8 cellular contexts compared by ENCODE assay signal in genomic region chr5:64958757-64959391, GRCh38.
A peak's percentile ranks its signal among the peaks of the same experiment; 100 is the strongest.
DNase-seq lines count a peak whose midpoint lies in the region; ATAC-seq and TF ChIP-seq lines count a peak whose summit lies in the region.

No MANE protein-coding gene starts in this region.

- intact Hi-C loops in heart right ventricle (cut with DNase I): loop anchor here in 8 of 10 donors (2.0 to 10.0 kb wide), 6 partner anchors 143 to 524 kb away; partner anchors contain the start of gene ADAMTS6 (in 3 of the 8)
- intact Hi-C loops in Right ventricle myocardium inferior (cut with DNase I): loop anchor here (5.0 to 10.0 kb wide), 4 partner anchors 143 to 523 kb away; partner anchors contain the start of gene ADAMTS6
- intact Hi-C loops in upper lobe of right lung (cut with DNase I): no loop called here

- ATAC-seq in heart right ventricle (no peak), Right ventricle myocardium inferior (no peak), gastroesophageal sphincter (no peak), upper lobe of right lung (no peak)

- no peak overlapping the region for H3K27ac ChIP-seq in heart right ventricle
- H3K27ac ChIP-seq in gastroesophageal sphincter: no peak overlapping the region
- no peak overlapping the region for H3K27ac ChIP-seq in upper lobe of right lung

- no peak for TF ChIP-seq POLR2A in gastroesophageal sphincter (IDR thresholded peaks at IDR 0.05)

- DNase-seq in heart right ventricle: no peak
- no peak for DNase-seq in Right ventricle myocardium inferior (ENCODE audit: missing footprints)
- peak; percentile 70 for DNase-seq in RKO (ENCODE audit: low spot score)
- DNase-seq in upper lobe of right lung: no peak
- DNase-seq in HuH-7.5 (ENCODE audit: low spot score): no peak
- DNase-seq in HPDE6-E6E7 (ENCODE audit: extremely low spot score): no peak
- no peak for DNase-seq in middle frontal gyrus (ENCODE audit: extremely low spot score, low spot score)

- TF ChIP-seq EP300 in gastroesophageal sphincter (IDR thresholded peaks at IDR 0.05): no peak

- H3K36me3 ChIP-seq in heart right ventricle: no peaks in the 10 kb centered on the region
- H3K36me3 ChIP-seq in gastroesophageal sphincter: no peaks in the 10 kb centered on the region
- no peaks in the 10 kb centered on the region for H3K36me3 ChIP-seq in upper lobe of right lung

- no peaks in the 10 kb centered on the region for H3K4me1 ChIP-seq in heart right ventricle
- H3K4me1 ChIP-seq in gastroesophageal sphincter: peaks cover 0 to 8% (median 0%) of the 10 kb centered on the region in 3 donors
- H3K4me1 ChIP-seq in upper lobe of right lung: no peaks in the 10 kb centered on the region

- H3K27me3 ChIP-seq in heart right ventricle: no peaks in the 10 kb centered on the region
- no peaks in the 10 kb centered on the region for H3K27me3 ChIP-seq in gastroesophageal sphincter
- no peaks in the 10 kb centered on the region for H3K27me3 ChIP-seq in upper lobe of right lung

- H3K4me3 ChIP-seq in heart right ventricle: no peak overlapping the region
- no peak overlapping the region for H3K4me3 ChIP-seq in gastroesophageal sphincter
- H3K4me3 ChIP-seq in upper lobe of right lung: no peak overlapping the region

- H3K9me3 ChIP-seq in heart right ventricle (peaks cover 0 to 18% (median 6%) of the 10 kb centered on the region in 11 donors), gastroesophageal sphincter (peaks cover 0 to 15% (median 0%) of the 10 kb centered on the region in 3 donors), upper lobe of right lung (peaks cover 16% of the 10 kb centered on the region)

- TF ChIP-seq CTCF in heart right ventricle (IDR thresholded peaks at IDR 0.05) (peak; percentile 13 to 78 (median 57)), gastroesophageal sphincter (IDR thresholded peaks at IDR 0.05) (peak; percentile 38 to 67 (median 56)), upper lobe of right lung (IDR thresholded peaks at IDR 0.05) (peak; percentile 51)
